Comparison of ENCODE assay signal across 16 cellular contexts in the genomic region with DNA sequence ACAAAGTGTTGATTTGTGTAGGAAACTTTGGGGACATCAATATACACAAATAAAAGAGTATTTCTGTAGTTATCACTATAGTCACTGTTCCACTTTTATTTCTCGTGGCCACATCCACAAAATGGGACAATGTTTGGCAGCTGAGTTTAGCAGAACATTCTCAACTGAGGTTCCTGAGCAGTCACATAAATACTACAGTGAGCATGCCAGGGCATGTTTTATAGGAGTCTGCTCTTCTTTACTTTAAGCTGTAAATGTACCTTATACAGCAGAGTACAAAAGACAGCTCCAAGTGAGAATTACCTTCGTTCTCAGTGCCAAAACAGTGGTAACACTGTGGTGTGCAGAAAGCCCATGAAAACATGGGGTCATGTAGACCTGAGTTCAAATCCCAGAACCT. TPM values are rescaled to one million over a fixed set of nuclear protein-coding genes. Genes with fewer than 3 reads are reported as not detected.
DNase-seq lines count a peak whose midpoint lies in the region; ATAC-seq and TF ChIP-seq lines count a peak whose summit lies in the region.
"Had no signal": no experiment of that assay in that cellular context is flagged by ENCODE, and none has a peak within 500 bp of the region (broad histone marks: within the 10 kb centered on the region; RNA-seq: fewer than 3 reads in every experiment).

No MANE protein-coding gene starts in this region.

- peak overlapping the region; percentile 40 to 62 (median 52) for H3K27ac ChIP-seq in esophagus squamous epithelium
- H3K27ac ChIP-seq in smooth muscle cell (ENCODE audit: low read depth), result peak overlapping the region; percentile 80
- H3K27ac ChIP-seq: suprapubic skin had no signal

- H3K79me2 ChIP-seq in smooth muscle cell (ENCODE audit: low read depth), result peaks cover 72% of the 10 kb centered on the region

- H3F3A ChIP-seq in smooth muscle cell (ENCODE audit: low read depth), result peaks cover 10% of the 10 kb centered on the region

- H3K4me3 ChIP-seq in esophagus squamous epithelium (no peak overlapping the region), smooth muscle cell (no peak overlapping the region)
- H3K4me3 ChIP-seq: suprapubic skin had no signal

- peaks cover 34% of the 10 kb centered on the region for H3K36me3 Mint-ChIP-seq in activated naive CD8-positive, alpha-beta T cell treated with anti-CD3 and anti-CD28 coated beads, Interleukin-2, amount 10 ng/mL, durations not matched to agents 7 days and 5 days
- peaks cover 63% of the 10 kb centered on the region for H3K36me3 Mint-ChIP-seq in activated naive CD8-positive, alpha-beta T cell treated with anti-CD3 and anti-CD28 coated beads, Interleukin-2, amount 50 U/mL, for 24 hours (ENCODE audit: low read depth)
- H3K36me3 Mint-ChIP-seq in T-helper 17 cell (ENCODE audit: low read depth), result peaks cover 3% of the 10 kb centered on the region

- WGBS in esophagus squamous epithelium, 2 donors, result 22 to 48% methylated on average over 2 of the region's 2 CpGs
- WGBS in smooth muscle cell (ENCODE audit: low lambda C conversion rate), result 75% methylated on average over 2 of the region's 2 CpGs

- H3K9me3 ChIP-seq in T-helper 17 cell (ENCODE audit: control insufficient read depth, low read length, poor library complexity, severe bottlenecking) (no peaks in the 10 kb centered on the region), esophagus squamous epithelium (no peaks in the 10 kb centered on the region), smooth muscle cell (replicated peaks; ENCODE audit: low read depth) (no peaks in the 10 kb centered on the region)
- H3K9me3 ChIP-seq: suprapubic skin had no signal

- no peak overlapping the region for H3K9ac ChIP-seq in smooth muscle cell (ENCODE audit: low read depth)

- peaks cover 0 to 36% (median 16%) of the 10 kb centered on the region in 3 donors for H3K36me3 ChIP-seq in esophagus squamous epithelium
- peaks cover 8% of the 10 kb centered on the region for H3K36me3 ChIP-seq in smooth muscle cell (ENCODE audit: low read depth)

- no peak for TF ChIP-seq POLR2A in esophagus squamous epithelium (IDR thresholded peaks at IDR 0.05)

- no peaks in the 10 kb centered on the region for H3K27me3 Mint-ChIP-seq in activated naive CD8-positive, alpha-beta T cell treated with anti-CD3 and anti-CD28 coated beads, Interleukin-2, amount 10 ng/mL, durations not matched to agents 7 days and 5 days
- no peaks in the 10 kb centered on the region for H3K27me3 Mint-ChIP-seq in activated naive CD8-positive, alpha-beta T cell treated with anti-CD3 and anti-CD28 coated beads, Interleukin-2, amount 50 U/mL, for 24 hours
- no peaks in the 10 kb centered on the region for H3K27me3 Mint-ChIP-seq in T-helper 17 cell
- H3K27me3 Mint-ChIP-seq: B cell had no signal

- H3K9me3 Mint-ChIP-seq in activated naive CD8-positive, alpha-beta T cell treated with anti-CD3 and anti-CD28 coated beads, Interleukin-2, amount 10 ng/mL, durations not matched to agents 7 days and 5 days, result no peaks in the 10 kb centered on the region
- no peaks in the 10 kb centered on the region for H3K9me3 Mint-ChIP-seq in activated naive CD8-positive, alpha-beta T cell treated with anti-CD3 and anti-CD28 coated beads, Interleukin-2, amount 50 U/mL, for 24 hours
- H3K9me3 Mint-ChIP-seq: nephron had no signal

- H3K27ac Mint-ChIP-seq in activated naive CD8-positive, alpha-beta T cell treated with anti-CD3 and anti-CD28 coated beads, Interleukin-2, amount 10 ng/mL, durations not matched to agents 7 days and 5 days, result peak overlapping the region; percentile 51
- no peak overlapping the region for H3K27ac Mint-ChIP-seq in activated naive CD8-positive, alpha-beta T cell treated with anti-CD3 and anti-CD28 coated beads, Interleukin-2, amount 50 U/mL, for 24 hours
- H3K27ac Mint-ChIP-seq in T-helper 17 cell, result peak overlapping the region; percentile 45
- H3K27ac Mint-ChIP-seq: B cell, nephron had no signal

- peaks cover 7 to 42% (median 8%) of the 10 kb centered on the region in 3 donors for H3K4me1 ChIP-seq in esophagus squamous epithelium
- H3K4me1 ChIP-seq in smooth muscle cell (ENCODE audit: low read depth), result peaks cover 11% of the 10 kb centered on the region

- H3K27me3 ChIP-seq in esophagus squamous epithelium (no peaks in the 10 kb centered on the region), smooth muscle cell (ENCODE audit: low read depth) (no peaks in the 10 kb centered on the region)
- H3K27me3 ChIP-seq: suprapubic skin had no signal

- peak overlapping the region; percentile 42 for H3K4me3 Mint-ChIP-seq in activated naive CD8-positive, alpha-beta T cell treated with anti-CD3 and anti-CD28 coated beads, Interleukin-2, amount 10 ng/mL, durations not matched to agents 7 days and 5 days
- no peak overlapping the region for H3K4me3 Mint-ChIP-seq in activated naive CD8-positive, alpha-beta T cell treated with anti-CD3 and anti-CD28 coated beads, Interleukin-2, amount 50 U/mL, for 24 hours
- H3K4me3 Mint-ChIP-seq in T-helper 17 cell, result no peak overlapping the region
- H3K4me3 Mint-ChIP-seq: B cell had no signal

- TF ChIP-seq CTCF in esophagus squamous epithelium (IDR thresholded peaks at IDR 0.05) (no peak), smooth muscle cell (IDR thresholded peaks at IDR 0.05; ENCODE audit: borderline replicate concordance, insufficient read depth, poor library complexity, severe bottlenecking) (no peak)

- peaks cover 76% of the 10 kb centered on the region for H4K20me1 ChIP-seq in smooth muscle cell (ENCODE audit: low read depth)

- peaks cover 45% of the 10 kb centered on the region for H3K4me1 Mint-ChIP-seq in activated naive CD8-positive, alpha-beta T cell treated with anti-CD3 and anti-CD28 coated beads, Interleukin-2, amount 10 ng/mL, durations not matched to agents 7 days and 5 days
- peaks cover 40% of the 10 kb centered on the region for H3K4me1 Mint-ChIP-seq in activated naive CD8-positive, alpha-beta T cell treated with anti-CD3 and anti-CD28 coated beads, Interleukin-2, amount 50 U/mL, for 24 hours
- H3K4me1 Mint-ChIP-seq in T-helper 17 cell, result peaks cover 15% of the 10 kb centered on the region

- POLR2A ChIA-PET in activated naive CD8-positive, alpha-beta T cell treated with anti-CD3 and anti-CD28 coated beads, Interleukin-2, amount 10 ng/mL, durations not matched to agents 7 days and 5 days (lab: Charles Lee), result no interaction called here

- peak overlapping the region; percentile 15 for H3K4me2 ChIP-seq in smooth muscle cell

- no peak for DNase-seq in activated naive CD8-positive, alpha-beta T cell treated with anti-CD3 and anti-CD28 coated beads, Interleukin-2, amount 10 ng/mL, durations not matched to agents 7 days and 5 days
- no peak for DNase-seq in activated naive CD8-positive, alpha-beta T cell treated with anti-CD3 and anti-CD28 coated beads, Interleukin-2, amount 50 U/mL, for 24 hours
- DNase-seq in T-helper 17 cell, result no peak
- no peak for DNase-seq in esophagus squamous epithelium (lab: John Stamatoyannopoulos, UW)
- no peak for DNase-seq in smooth muscle cell (lab: John Stamatoyannopoulos, UW; ENCODE audit: unreplicated experiment)
- DNase-seq in RKO (ENCODE audit: low spot score), result no peak
- DNase-seq in MV-4-11 (lab: John Stamatoyannopoulos, UW), result no peak
- DNase-seq: activated naive CD4-positive, alpha-beta T cell; foreskin melanocyte; Kasumi-1; NCI-H1694 treated with DMSO at 0.1 percent for 48 hours; NCI-H510A treated with DMSO at 0.1 percent for 48 hours had no signal

- no peak for ATAC-seq in activated naive CD8-positive, alpha-beta T cell treated with anti-CD3 and anti-CD28 coated beads, Interleukin-2, amount 10 ng/mL, durations not matched to agents 7 days and 5 days (ENCODE audit: low read depth)
- ATAC-seq in activated naive CD8-positive, alpha-beta T cell treated with anti-CD3 and anti-CD28 coated beads, Interleukin-2, amount 50 U/mL, for 24 hours, result no peak
- ATAC-seq in T-helper 17 cell, result no peak
- ATAC-seq in HG02938 (IDR thresholded peaks at IDR 0.05; ENCODE audit: unreplicated experiment), result no peak

- H2AFZ ChIP-seq in smooth muscle cell (ENCODE audit: low read depth), result no peak overlapping the region

- intact Hi-C loops in esophagus squamous epithelium (cut with DNase I), result no loop called here

RNA-seq across cellular contexts. Expression of gene BTG3, which starts 5.0 kb away (rescaled TPM):
- total RNA-seq in activated naive CD8-positive, alpha-beta T cell treated with anti-CD3 and anti-CD28 coated beads, Interleukin-2, amount 10 ng/mL, durations not matched to agents 7 days and 5 days, result 10 to 100 TPM; 36.0 to 37.3 TPM
- 10 to 100 TPM; 96.2 to 100.0 TPM for total RNA-seq in T-helper 17 cell
- 10 to 100 TPM; 29.5 to 61.4 (median 44.8) TPM for total RNA-seq in esophagus squamous epithelium
- 119 and 145 TPM in 2 replicates for total RNA-seq in smooth muscle cell
- polyA plus RNA-seq in smooth muscle cell, result 99.1 and 103 TPM in 2 replicates
